1 cellular context compared by ENCODE assay signal in genomic region chr4:47717173-47717572, GRCh38.
TF ChIP-seq lines count a peak whose summit lies in the region.

No MANE protein-coding gene starts in this region.

TF ChIP-seq in H1, 55 proteins besides CTCF, POLR2A, EP300 and RAD21 (continued from another document):
- no peak for TF ChIP-seq KDM5A (IDR thresholded peaks at IDR 0.05; ENCODE audit: low read length)
- no peak for TF ChIP-seq RFX5 (IDR thresholded peaks at IDR 0.05; ENCODE audit: borderline replicate concordance, low read depth, low read length)
- no peak for TF ChIP-seq NANOG (IDR thresholded peaks at IDR 0.05; ENCODE audit: insufficient read depth, low read depth, low read length, poor library complexity, severe bottlenecking)
- TF ChIP-seq HDAC2 (IDR thresholded peaks at IDR 0.05; ENCODE audit: borderline replicate concordance in 1 of 2, low read depth in 2 of 2, low read length in 2 of 2), result no peak
- no peak for TF ChIP-seq SP4 (IDR thresholded peaks at IDR 0.05; ENCODE audit: low read length)
- TF ChIP-seq RNF2 (IDR thresholded peaks at IDR 0.05; ENCODE audit: borderline replicate concordance, low read depth, low read length, missing control alignments, poor library complexity, severe bottlenecking), result no peak
- TF ChIP-seq FOSL1 (IDR thresholded peaks at IDR 0.05; ENCODE audit: insufficient read depth, low read depth, low read length), result no peak
- no peak for TF ChIP-seq EGR1 (IDR thresholded peaks at IDR 0.05; ENCODE audit: borderline replicate concordance, low read depth, low read length)
- no peak for TF ChIP-seq CTBP2 (IDR thresholded peaks at IDR 0.05; ENCODE audit: borderline replicate concordance, insufficient read depth, insufficient read length, low read length)
- no peak for TF ChIP-seq CHD2 (IDR thresholded peaks at IDR 0.05; ENCODE audit: low read length)
- no peak for TF ChIP-seq BCL11A (IDR thresholded peaks at IDR 0.05; ENCODE audit: low read depth in 2 of 2, low read length in 2 of 2)
- no peak for TF ChIP-seq NRF1 (IDR thresholded peaks at IDR 0.05; ENCODE audit: low read depth, low read length)
- no peak for TF ChIP-seq ASH2L (IDR thresholded peaks at IDR 0.05; ENCODE audit: low read length)
- TF ChIP-seq HDAC6 (IDR thresholded peaks at IDR 0.05; ENCODE audit: low read depth, low read length), result no peak
- TF ChIP-seq CBX5 (IDR thresholded peaks at IDR 0.05; ENCODE audit: low read depth, low read length), result no peak
- no peak for TF ChIP-seq CREB1 (IDR thresholded peaks at IDR 0.05)
- TF ChIP-seq POLR2AphosphoS5 (IDR thresholded peaks at IDR 0.05; ENCODE audit: low read depth, low read length), result no peak
